In genomic region chr22:49959782-49960158, GRCh38 we compare ENCODE assay signal across 8 cellular contexts. TPM values are rescaled to one million over a fixed set of nuclear protein-coding genes. Genes with fewer than 3 reads are reported as not detected.
DNase-seq lines count a peak whose midpoint lies in the region; ATAC-seq, FAIRE-seq and TF ChIP-seq lines count a peak whose summit lies in the region.

No MANE protein-coding gene starts in this region.

- peak overlapping the region; percentile 83 to 92 for H4K8ac ChIP-seq in IMR-90 (ENCODE audit: low read depth in 2 of 2, low read length in 2 of 2)

- in situ Hi-C loops in IMR-90 (cut with MboI; ENCODE audit: low sequenced_read_pairs) (no loop called here), astrocyte of the cerebellum (cut with HindIII; ENCODE audit: low sequenced_read_pairs) (no loop called here)

- peaks cover 26% of the 10 kb centered on the region for H3K36me3 ChIP-seq in IMR-90 (ENCODE audit: control insufficient read depth, insufficient read depth, low read length)
- H3K36me3 ChIP-seq in keratinocyte (ENCODE audit: control insufficient read depth in 2 of 2, extremely low read depth in 1 of 2, insufficient read depth in 2 of 2, low read length in 2 of 2), result peaks cover 10 to 16% of the 10 kb centered on the region in 2 experiments
- H3K36me3 ChIP-seq in stomach smooth muscle (ENCODE audit: control insufficient read depth in 2 of 2, insufficient read depth in 2 of 2, low read length in 2 of 2), result peaks cover 5 to 7% of the 10 kb centered on the region in 2 donors

- peak overlapping the region; percentile 84 for H3K4me2 ChIP-seq in IMR-90 (ENCODE audit: low read depth, low read length)
- peak overlapping the region; percentile 79 for H3K4me2 ChIP-seq in keratinocyte (ENCODE audit: control insufficient read depth, extremely low read depth, insufficient read depth, low read depth, low read length)

- peak overlapping the region; percentile 37 for H2BK120ac ChIP-seq in IMR-90 (ENCODE audit: low read depth, low read length)

- peak overlapping the region; percentile 93 for H2AK9ac ChIP-seq in IMR-90 (replicated peaks; ENCODE audit: low read depth, low read length, poor library complexity)

- peaks cover 12 to 30% of the 10 kb centered on the region in 2 experiments for H3K79me1 ChIP-seq in IMR-90 (ENCODE audit: low read depth in 1 of 2, low read length in 2 of 2)

- TF ChIP-seq POLR2A in IMR-90 (IDR thresholded peaks at IDR 0.05; ENCODE audit: low read depth, low read length), result no peak

- dilution Hi-C loops in IMR-90 (cut with HindIII; ENCODE audit: low sequenced_read_pairs, unreplicated experiment) (no loop called here), keratinocyte (cut with MboI; ENCODE audit: extremely low pct_ligation_motif_present, low sequenced_read_pairs) (no loop called here)

- H4K91ac ChIP-seq in IMR-90 (ENCODE audit: insufficient read depth, low read depth, low read length), result peak overlapping the region; percentile 85

- H2BK20ac ChIP-seq in IMR-90 (ENCODE audit: low read depth, low read length), result no peak overlapping the region

- no peaks in the 10 kb centered on the region for H3K9me3 ChIP-seq in IMR-90 (ENCODE audit: control insufficient read depth, insufficient read depth, low read length)
- no peaks in the 10 kb centered on the region for H3K9me3 ChIP-seq in keratinocyte (ENCODE audit: control insufficient read depth, low read depth, low read length)
- H3K9me3 ChIP-seq in stomach smooth muscle (ENCODE audit: control insufficient read depth in 2 of 2, low read length in 2 of 2), result no peaks in the 10 kb centered on the region

- H3K79me2 ChIP-seq in keratinocyte (ENCODE audit: control insufficient read depth, insufficient read depth, low read length), result peaks cover 23% of the 10 kb centered on the region

- no peak overlapping the region for H3K18ac ChIP-seq in IMR-90 (ENCODE audit: low read depth, low read length)

- 13% methylated on average over 12 of the region's 21 CpGs; no CpG with 5 or more reads in 1 of the 2 experiments for WGBS in IMR-90 (ENCODE audit: extremely low coverage in 2 of 2, insufficient read length in 1 of 2), 2 experiments

- peak overlapping the region; percentile 94 for H2AFZ ChIP-seq in IMR-90 (replicated peaks; ENCODE audit: low read length, poor library complexity)
- peak overlapping the region; percentile 53 for H2AFZ ChIP-seq in keratinocyte (ENCODE audit: control insufficient read depth, low read length)

- intact Hi-C loops in IMR-90 (cut with micrococcal nuclease), result no loop called here

- H3K27ac ChIP-seq in IMR-90 (ENCODE audit: insufficient read depth, low read length) (peak overlapping the region; percentile 71), keratinocyte (ENCODE audit: control insufficient read depth, insufficient read depth, low read length) (peak overlapping the region; percentile 81), stomach smooth muscle (ENCODE audit: low read length) (peak overlapping the region; percentile 73)

- FAIRE-seq in keratinocyte (lab: Jason Lieb, UNC), result no peak

- H3K14ac ChIP-seq in IMR-90 (replicated peaks; ENCODE audit: low read depth, low read length), result no peak overlapping the region; the same call in 1 of the 2 replicates

- H2BK5ac ChIP-seq in IMR-90 (ENCODE audit: low read depth, low read length, poor library complexity, severe bottlenecking), result peak overlapping the region; percentile 91

- no peak for TF ChIP-seq RAD21 in IMR-90 (IDR thresholded peaks at IDR 0.05; ENCODE audit: low read length)

- no peak overlapping the region for H3K56ac ChIP-seq in IMR-90 (ENCODE audit: extremely low read depth, insufficient read depth, low read length)

- peak overlapping the region; percentile 35 for H4K5ac ChIP-seq in IMR-90 (ENCODE audit: low read depth, low read length)

- peak overlapping the region; percentile 44 for H3K4ac ChIP-seq in IMR-90 (ENCODE audit: low read depth, low read length)

- H3K4me3 ChIP-seq in IMR-90 (ENCODE audit: insufficient read depth, low read depth, low read length) (peak overlapping the region; percentile 58), astrocyte of the cerebellum (ENCODE audit: low read depth, low read length) (peak overlapping the region; percentile 55), keratinocyte (ENCODE audit: control insufficient read depth in 2 of 3, extremely low read depth in 1 of 3, insufficient read depth in 2 of 3, low read depth in 1 of 3, low read length in 3 of 3) (peak overlapping the region; percentile 47 to 70 (median 66)), stomach smooth muscle (ENCODE audit: low read length in 2 of 2) (peak overlapping the region; percentile 62 to 81)

- ATAC-seq in IMR-90 (ENCODE audit: low read depth), result peak; percentile 3

- peaks cover 3% of the 10 kb centered on the region; the same call in 1 of the 2 replicates for H3K9me1 ChIP-seq in IMR-90 (ENCODE audit: insufficient read depth, low read length)
- no peaks in the 10 kb centered on the region for H3K9me1 ChIP-seq in keratinocyte (ENCODE audit: control insufficient read depth, extremely low read depth, insufficient read depth, low read length)

- BruUV-seq in IMR-90 (replicated peaks; lab: Mats Ljungman, UMichigan), result no TSS peak

- CTCF ChIA-PET in IMR-90 (lab: Yijun Ruan, JAX), result no interaction called here

- peak overlapping the region; percentile 95 for H2AK5ac ChIP-seq in IMR-90 (ENCODE audit: low read depth, low read length)

- H3K4me1 ChIP-seq in IMR-90 (ENCODE audit: control insufficient read depth, insufficient read depth, low read length) (peaks cover 25% of the 10 kb centered on the region), keratinocyte (ENCODE audit: control insufficient read depth, extremely low read depth, insufficient read depth, low read length) (peaks cover 18% of the 10 kb centered on the region), stomach smooth muscle (ENCODE audit: control insufficient read depth, insufficient read depth, low read length) (peaks cover 37% of the 10 kb centered on the region)

- POLR2A ChIA-PET in IMR-90 (lab: Charles Lee; ENCODE audit: unreplicated experiment), result no interaction called here

- peak overlapping the region; percentile 53 for H3K23ac ChIP-seq in IMR-90 (ENCODE audit: low read depth, low read length)

- H4K20me1 ChIP-seq in IMR-90 (ENCODE audit: insufficient read depth, low read length) (peaks cover 37% of the 10 kb centered on the region), keratinocyte (ENCODE audit: control insufficient read depth, extremely low read depth, insufficient read depth, low read length) (peaks cover 6% of the 10 kb centered on the region)

- TF ChIP-seq CTCF in IMR-90 (conservative IDR thresholded peaks at IDR 0.05; ENCODE audit: low read depth, low read length) (no peak), astrocyte of the cerebellum (IDR thresholded peaks at IDR 0.05; ENCODE audit: low read depth, low read length, missing control alignments) (no peak), keratinocyte (optimal IDR thresholded peaks at IDR 0.05 in 1 of 3, IDR thresholded peaks at IDR 0.05 in 1 of 3, conservative IDR thresholded peaks at IDR 0.05 in 1 of 3; ENCODE audit: extremely low read depth in 1 of 3, insufficient read depth in 2 of 3, low read length in 3 of 3) (no peak)

- no peaks in the 10 kb centered on the region for H3K27me3 ChIP-seq in IMR-90 (ENCODE audit: control insufficient read depth, insufficient read depth, low read length)
- no peaks in the 10 kb centered on the region for H3K27me3 ChIP-seq in keratinocyte (ENCODE audit: control insufficient read depth, extremely low read depth, insufficient read depth, low read length)
- H3K27me3 ChIP-seq in stomach smooth muscle (ENCODE audit: control insufficient read depth in 1 of 2, insufficient read depth in 2 of 2, low read length in 2 of 2), result no peaks in the 10 kb centered on the region

- H3K9ac ChIP-seq in IMR-90 (ENCODE audit: low read depth, low read length) (peak overlapping the region; percentile 66), keratinocyte (ENCODE audit: control insufficient read depth, extremely low read depth, insufficient read depth, low read length) (peak overlapping the region; percentile 88), stomach smooth muscle (ENCODE audit: low read length in 2 of 2) (peak overlapping the region; percentile 52 to 72)

- DNase-seq in activated CD8-positive, alpha-beta memory T cell treated with anti-CD3 and anti-CD28 coated beads, Interleukin-2, amount 50 U/mL, for 48 hours, result peak; percentile 79
- DNase-seq in activated CD8-positive, alpha-beta memory T cell treated with anti-CD3 and anti-CD28 coated beads, Interleukin-2, amount 50 U/mL, for 4 hours, result no peak
- no peak for DNase-seq in IMR-90
- DNase-seq in astrocyte of the cerebellum (ENCODE audit: low read depth), result no peak
- DNase-seq in keratinocyte (ENCODE audit: low read depth, low spot score), result no peak
- no peak for DNase-seq in T1000 (lab: John Stamatoyannopoulos, UW)
- DNase-seq in central memory CD4-positive, alpha-beta T cell, result no peak

- H2BK15ac ChIP-seq in IMR-90 (ENCODE audit: low read depth, low read length), result peak overlapping the region; percentile 47; the same call in 2 of the 3 replicates

RNA-seq across cellular contexts. Expression of gene PIM3, which starts 0.8 kb away (rescaled TPM):
- 8.6 and 10.3 TPM in 2 replicates for total RNA-seq in IMR-90 (2012; rRNA removed)
- 24.7 and 28.6 TPM in 2 replicates for polyA plus RNA-seq in IMR-90 (2012; rRNA removed)
- 31.4 and 45.1 TPM in 2 replicates for polyA plus RNA-seq in IMR-90 (2012; cell fraction: cytosol; rRNA removed)
- polyA plus RNA-seq in IMR-90 (2012; cell fraction: nucleus; rRNA removed; ENCODE audit: low replicate concordance), result 37.2 and 85.2 TPM in 2 replicates
- polyA plus RNA-seq in keratinocyte, result 3.4 to 6.5 TPM (median 4.8 TPM) in 3 replicates
- polyA plus RNA-seq in keratinocyte (2011; ENCODE audit: low read depth), result 3.3 TPM
- polyA plus RNA-seq in keratinocyte (2011; cell fraction: cytosol; rRNA removed), result 2.7 and 6.4 TPM in 2 replicates
- 8.9 and 11.7 TPM in 2 replicates for polyA plus RNA-seq in keratinocyte (2011; cell fraction: nucleus; rRNA removed)
- polyA plus RNA-seq in keratinocyte (2012; ENCODE audit: low replicate concordance), result 7.8 and 20.0 TPM in 2 replicates
- 1.6 to 4.4 TPM (median 2.3 TPM) in 3 replicates for polyA minus RNA-seq in keratinocyte
- polyA minus RNA-seq in keratinocyte (2011; cell fraction: cytosol; rRNA and poly(A)+ RNA removed), result 10.7 TPM
- 5.5 and 8.2 TPM in 2 replicates for polyA minus RNA-seq in keratinocyte (2011; cell fraction: nucleus; rRNA and poly(A)+ RNA removed)

RNA-seq across cellular contexts. Expression of gene CRELD2, which starts 41.3 kb away (rescaled TPM):
- 36.1 and 36.2 TPM in 2 replicates for total RNA-seq in IMR-90 (2012; rRNA removed)
- polyA plus RNA-seq in IMR-90 (2012; rRNA removed) (70.7 and 82.0 TPM in 2 replicates), keratinocyte (26.0 to 51.4 TPM (median 33.5 TPM) in 3 replicates)
- polyA plus RNA-seq in IMR-90 (2012; cell fraction: cytosol; rRNA removed), result 110 and 153 TPM in 2 replicates
- 79.2 and 119 TPM in 2 replicates for polyA plus RNA-seq in IMR-90 (2012; cell fraction: nucleus; rRNA removed; ENCODE audit: low replicate concordance)
- 30.5 TPM for polyA plus RNA-seq in keratinocyte (2011; ENCODE audit: low read depth)
- polyA plus RNA-seq in keratinocyte (2011; cell fraction: cytosol; rRNA removed), result 17.8 and 33.2 TPM in 2 replicates
- polyA plus RNA-seq in keratinocyte (2011; cell fraction: nucleus; rRNA removed), result 58.9 and 65.6 TPM in 2 replicates
- 18.0 and 48.4 TPM in 2 replicates for polyA plus RNA-seq in keratinocyte (2012; ENCODE audit: low replicate concordance)
- polyA minus RNA-seq in keratinocyte, result 8.8 to 16.5 TPM (median 10.5 TPM) in 3 replicates
- polyA minus RNA-seq in keratinocyte (2011; cell fraction: cytosol; rRNA and poly(A)+ RNA removed), result 21.9 TPM
- polyA minus RNA-seq in keratinocyte (2011; cell fraction: nucleus; rRNA and poly(A)+ RNA removed), result 8.8 and 10.9 TPM in 2 replicates

RNA-seq across cellular contexts. Expression of gene ALG12, which starts 41.5 kb away (rescaled TPM):
- total RNA-seq in IMR-90 (2012; rRNA removed), result 5.6 and 7.2 TPM in 2 replicates
- polyA plus RNA-seq in IMR-90 (2012; rRNA removed), result 10.9 and 11.2 TPM in 2 replicates
- polyA plus RNA-seq in IMR-90 (2012; cell fraction: cytosol; rRNA removed), result 18.8 and 22.7 TPM in 2 replicates
- polyA plus RNA-seq in IMR-90 (2012; cell fraction: nucleus; rRNA removed; ENCODE audit: low replicate concordance), result 13.5 and 24.8 TPM in 2 replicates
- polyA plus RNA-seq in keratinocyte, result 6.3 to 9.0 TPM (median 7.1 TPM) in 3 replicates
- 3.2 TPM for polyA plus RNA-seq in keratinocyte (2011; ENCODE audit: low read depth)
- 3.0 and 6.0 TPM in 2 replicates for polyA plus RNA-seq in keratinocyte (2011; cell fraction: cytosol; rRNA removed)
- polyA plus RNA-seq in keratinocyte (2011; cell fraction: nucleus; rRNA removed), result 10.5 and 14.2 TPM in 2 replicates
- 5.7 and 10.1 TPM in 2 replicates for polyA plus RNA-seq in keratinocyte (2012; ENCODE audit: low replicate concordance)
- 3.4 to 13.9 TPM (median 4.5 TPM) in 3 replicates for polyA minus RNA-seq in keratinocyte
- 12.5 TPM for polyA minus RNA-seq in keratinocyte (2011; cell fraction: cytosol; rRNA and poly(A)+ RNA removed)
- 6.2 and 6.9 TPM in 2 replicates for polyA minus RNA-seq in keratinocyte (2011; cell fraction: nucleus; rRNA and poly(A)+ RNA removed)

RNA-seq across cellular contexts. Expression of gene IL17REL, which starts 52.8 kb away (rescaled TPM):
- not detected in 2 replicates for total RNA-seq in IMR-90 (2012; rRNA removed)
- polyA plus RNA-seq in IMR-90 (2012; rRNA removed) (not detected in 2 replicates), keratinocyte (not detected in 3 replicates)
- polyA plus RNA-seq in IMR-90 (2012; cell fraction: cytosol; rRNA removed), result 0.01 TPM in 1 of 2 replicates, not detected in the other
- polyA plus RNA-seq in IMR-90 (2012; cell fraction: nucleus; rRNA removed; ENCODE audit: low replicate concordance), result 0.04 and 0.05 TPM in 2 replicates
- polyA plus RNA-seq in keratinocyte (2011; ENCODE audit: low read depth), result not detected
- polyA plus RNA-seq in keratinocyte (2011; cell fraction: cytosol; rRNA removed), result not detected in 2 replicates
- not detected in 2 replicates for polyA plus RNA-seq in keratinocyte (2011; cell fraction: nucleus; rRNA removed)
- polyA plus RNA-seq in keratinocyte (2012; ENCODE audit: low replicate concordance), result not detected in 2 replicates
- polyA minus RNA-seq in keratinocyte, result not detected in 3 replicates
- polyA minus RNA-seq in keratinocyte (2011; cell fraction: cytosol; rRNA and poly(A)+ RNA removed), result not detected
- not detected in 2 replicates for polyA minus RNA-seq in keratinocyte (2011; cell fraction: nucleus; rRNA and poly(A)+ RNA removed)
